9 cellular contexts compared by ENCODE assay signal in genomic region chr2:200373973-200374416, GRCh38.
DNase-seq lines count a peak whose midpoint lies in the region; ATAC-seq and TF ChIP-seq lines count a peak whose summit lies in the region.
"Had no signal": no experiment of that assay in that cellular context is flagged by ENCODE, and none has a peak within 500 bp of the region (broad histone marks: within the 10 kb centered on the region; RNA-seq: fewer than 3 reads in every experiment).

No MANE protein-coding gene starts in this region.

- TF ChIP-seq EP300 in stomach (IDR thresholded peaks at IDR 0.05): no peak

- ATAC-seq in GM18508 (IDR thresholded peaks at IDR 0.05; ENCODE audit: insufficient read depth, unreplicated experiment) (peak; percentile 94), GM21737 (IDR thresholded peaks at IDR 0.05; ENCODE audit: unreplicated experiment) (peak; percentile 88)

- no peak for TF ChIP-seq CTCF in LNCaP clone FGC (IDR thresholded peaks at IDR 0.05; ENCODE audit: control insufficient read depth, extremely low read depth, insufficient read depth)
- no peak for TF ChIP-seq CTCF in stomach (IDR thresholded peaks at IDR 0.05)
- no peak for TF ChIP-seq CTCF in endothelial cell (IDR thresholded peaks at IDR 0.05; ENCODE audit: unreplicated experiment)

- no peaks in the 10 kb centered on the region for H3K9me3 ChIP-seq in endocrine pancreas (ENCODE audit: control insufficient read depth, low read length)
- no peaks in the 10 kb centered on the region for H3K9me3 ChIP-seq in stomach
- H3K9me3 ChIP-seq: SJSA1 had no signal

- no peak overlapping the region for H3K27ac Mint-ChIP-seq in endothelial cell (ENCODE audit: unreplicated experiment)

- H3K36me3 ChIP-seq in endocrine pancreas (ENCODE audit: control insufficient read depth, insufficient read depth, low read length) (no peaks in the 10 kb centered on the region), stomach (no peaks in the 10 kb centered on the region)

- no peak overlapping the region for H3K9ac ChIP-seq in endocrine pancreas (ENCODE audit: control insufficient read depth, insufficient read depth, low read length)

- H3K4me3 ChIP-seq in LNCaP clone FGC (ENCODE audit: low read depth, low read length) (peak overlapping the region; percentile 45), endocrine pancreas (ENCODE audit: control insufficient read depth, insufficient read depth, low read length) (peak overlapping the region; percentile 52), stomach (peak overlapping the region; percentile 4 to 14 (median 12))
- H3K4me3 ChIP-seq: SJSA1 had no signal

- H3K27me3 ChIP-seq in endocrine pancreas (ENCODE audit: control insufficient read depth, insufficient read depth, low read length) (no peaks in the 10 kb centered on the region), stomach (no peaks in the 10 kb centered on the region)
- H3K27me3 ChIP-seq: SJSA1 had no signal

- no peaks in the 10 kb centered on the region for H3K27me3 Mint-ChIP-seq in endothelial cell (ENCODE audit: unreplicated experiment)

- TF ChIP-seq POLR2A in stomach (IDR thresholded peaks at IDR 0.05): no peak

- peak overlapping the region in 4 of 5 donors; percentile 43 to 91 (median 78) for H3K27ac ChIP-seq in stomach
- H3K27ac ChIP-seq: SJSA1 had no signal

- H3K4me1 ChIP-seq in endocrine pancreas (ENCODE audit: control insufficient read depth, insufficient read depth, low read length) (peaks cover 8% of the 10 kb centered on the region), stomach (peaks cover 23 to 67% (median 47%) of the 10 kb centered on the region in 4 donors)

- H3K4me3 Mint-ChIP-seq in endothelial cell (ENCODE audit: unreplicated experiment): no peak overlapping the region

- intact Hi-C loops in stomach (cut with DNase I; ENCODE audit: low total_unique reads): no loop called here

- DNase-seq in LNCaP clone FGC (ENCODE audit: low read depth): no peak
- DNase-seq in stomach: no peak
- no peak for DNase-seq in anterior cingulate cortex (lab: John Stamatoyannopoulos, UW)
- DNase-seq in DMS153 (lab: John Stamatoyannopoulos, UW): no peak
- no peak for DNase-seq in endothelial cell (ENCODE audit: low spot score)

- no peaks in the 10 kb centered on the region for H3K36me3 Mint-ChIP-seq in endothelial cell (ENCODE audit: low read depth, unreplicated experiment)

- peaks cover 34% of the 10 kb centered on the region for H3K4me1 Mint-ChIP-seq in endothelial cell (ENCODE audit: unreplicated experiment)

- no peaks in the 10 kb centered on the region for H3K9me3 Mint-ChIP-seq in endothelial cell (ENCODE audit: unreplicated experiment)

- 13 to 35% (median 15%) methylated on average over 5 of the region's 5 CpGs for WGBS in stomach, 5 donors
